In genomic region chr12:6378709-6379427, GRCh38 we compare ENCODE assay signal across 1 cellular context.
TF ChIP-seq lines count a peak whose summit lies in the region.

No MANE protein-coding gene starts in this region.

TF ChIP-seq in HCT116, 20 proteins besides CTCF, POLR2A, EP300 and RAD21 (continued from another document):
- TF ChIP-seq REST (IDR thresholded peaks at IDR 0.05; ENCODE audit: low read depth) = no peak
- no peak for TF ChIP-seq YY1 (IDR thresholded peaks at IDR 0.05; ENCODE audit: extremely low read depth, insufficient replicate concordance, low read depth, low read length)
- TF ChIP-seq ZNF274 (IDR thresholded peaks at IDR 0.05; ENCODE audit: low read depth, low read length) = no peak
- TF ChIP-seq SRF (IDR thresholded peaks at IDR 0.05; ENCODE audit: low read depth) = no peak
